ENCODE assay signal across 9 cellular contexts in genomic region chr2:949894-950626, GRCh38. TPM values are rescaled to one million over a fixed set of nuclear protein-coding genes. Genes with fewer than 3 reads are reported as not detected.
DNase-seq lines count a peak whose midpoint lies in the region; ATAC-seq and TF ChIP-seq lines count a peak whose summit lies in the region.
"Had no signal": no experiment of that assay in that cellular context is flagged by ENCODE, and none has a peak within 500 bp of the region (broad histone marks: within the 10 kb centered on the region; RNA-seq: fewer than 3 reads in every experiment).

No MANE protein-coding gene starts in this region.

- H3K27me3 ChIP-seq in RWPE2 (ENCODE audit: insufficient read depth, poor library complexity, severe bottlenecking) (peaks cover 36% of the 10 kb centered on the region), gastrocnemius medialis (peaks cover 20 to 50% (median 34%) of the 10 kb centered on the region in 3 donors)

- H3K9me3 ChIP-seq in RWPE2 (ENCODE audit: severe bottlenecking) (no peaks in the 10 kb centered on the region), gastrocnemius medialis (no peaks in the 10 kb centered on the region)

- H3K36me3 ChIP-seq in RWPE2 (ENCODE audit: low read depth) (no peaks in the 10 kb centered on the region), gastrocnemius medialis (no peaks in the 10 kb centered on the region)

- intact Hi-C loops in gastrocnemius medialis (cut with DNase I; ENCODE audit: low total_unique reads), result loop anchor here (10.0 kb wide), 1 partner anchor 595 kb away; no protein-coding TSS in a partner anchor

- no peak for DNase-seq in RWPE2 (ENCODE audit: low spot score)
- DNase-seq in fibroblast of the aortic adventitia (ENCODE audit: low read depth), result no peak
- no peak for DNase-seq in gastrocnemius medialis
- no peak for DNase-seq in AG20443 (ENCODE audit: low spot score)
- DNase-seq in cerebellar cortex (ENCODE audit: low spot score), result no peak
- no peak for DNase-seq in stimulated activated CD4-positive, alpha-beta T cell treated with anti-CD3 and anti-CD28 coated beads, Interleukin-1b, Interleukin-23, amount 100 ng/mL, for 48 hours

- in situ Hi-C loops in gastrocnemius medialis (cut with MboI; ENCODE audit: low sequenced_read_pairs in 4 of 4), result no loop called here

- H3K4me3 ChIP-seq in RWPE2 (ENCODE audit: severe bottlenecking) (peak overlapping the region; percentile 29), fibroblast of the aortic adventitia (ENCODE audit: low read depth, low read length) (peak overlapping the region; percentile 44), gastrocnemius medialis (peak overlapping the region; percentile 51 to 57 (median 54))

- H3K27ac ChIP-seq in RWPE2 (ENCODE audit: poor library complexity, severe bottlenecking) (no peak overlapping the region), gastrocnemius medialis (no peak overlapping the region)

- no peak for TF ChIP-seq POLR2A in gastrocnemius medialis (IDR thresholded peaks at IDR 0.05)

- peak; percentile 30 for ATAC-seq in GM21723 (IDR thresholded peaks at IDR 0.05; ENCODE audit: unreplicated experiment)
- peak; percentile 51 for ATAC-seq in RWPE2 (ENCODE audit: low read depth)
- no peak for ATAC-seq in gastrocnemius medialis
- ATAC-seq in GM19351 (IDR thresholded peaks at IDR 0.05; ENCODE audit: unreplicated experiment), result no peak

- no peaks in the 10 kb centered on the region for H3K4me1 ChIP-seq in RWPE2 (ENCODE audit: insufficient read depth, poor library complexity, severe bottlenecking)
- H3K4me1 ChIP-seq in gastrocnemius medialis, result peaks cover 6 to 8% of the 10 kb centered on the region in 2 donors

- TF ChIP-seq CTCF in RWPE2 (IDR thresholded peaks at IDR 0.05; ENCODE audit: poor library complexity, severe bottlenecking) (no peak), fibroblast of the aortic adventitia (IDR thresholded peaks at IDR 0.05; ENCODE audit: insufficient read depth, low read length) (no peak), gastrocnemius medialis (IDR thresholded peaks at IDR 0.05 in 4 of 5, conservative IDR thresholded peaks at IDR 0.05 in 1 of 5) (no peak)

RNA-seq across cellular contexts. Expression of gene SNTG2, which starts 0.6 kb away (rescaled TPM):
- total RNA-seq in fibroblast of the aortic adventitia (ENCODE audit: low replicate concordance) (0.09 TPM in 1 of 2 replicates, not detected in the other), gastrocnemius medialis (1 to 10 TPM in 1 of 4 donors, under 1 TPM in 2, not detected in 1; 0.55 to 1.0 (median 0.92) TPM)
- total RNA-seq: LHCN-M2 had no signal

Comparison
In these comparisons a context has a peak if more than half of its experiments do, and no peak if none do; other contexts are left out.
1. ATAC-seq: peak in GM21723 (single experiment) and RWPE2 (single experiment); none in gastrocnemius medialis (0 of 2) and GM19351 (single experiment).
2. Peak in every context shown above with its lines, with median percentiles within 50 percentile points of each other: H3K4me3 ChIP-seq.